In genomic region chr5:29218138-29218537, GRCh38 we compare ENCODE assay signal across 19 cellular contexts.
DNase-seq lines count a peak whose midpoint lies in the region; ATAC-seq, FAIRE-seq and TF ChIP-seq lines count a peak whose summit lies in the region.
"Had no signal": no experiment of that assay in that cellular context is flagged by ENCODE, and none has a peak within 500 bp of the region (broad histone marks: within the 10 kb centered on the region; RNA-seq: fewer than 3 reads in every experiment).

No MANE protein-coding gene starts in this region.

- H3K27ac Mint-ChIP-seq in CD14-positive monocyte, result no peak overlapping the region
- no peak overlapping the region for H3K27ac Mint-ChIP-seq in activated naive CD4-positive, alpha-beta T cell treated with anti-CD3 and anti-CD28 coated beads, Interleukin-2, amount 50 U/mL, for 72 hours
- H3K27ac Mint-ChIP-seq: effector memory CD8-positive, alpha-beta T cell; T-helper 17 cell had no signal

- peaks cover 0 to 2% (median 0%) of the 10 kb centered on the region in 3 donors for H3K27me3 Mint-ChIP-seq in CD14-positive monocyte (ENCODE audit: low read depth in 3 of 3)
- H3K27me3 Mint-ChIP-seq: effector memory CD8-positive, alpha-beta T cell; T-helper 17 cell had no signal

- H2AFZ ChIP-seq in hepatocyte, result no peak overlapping the region

- DNase-seq in COR-L47 (lab: John Stamatoyannopoulos, UW) (peak; percentile 11), HT1080 (ENCODE audit: low read depth) (peak; percentile 24), OCI-M1 (lab: John Stamatoyannopoulos, UW) (peak; percentile 47), hepatocyte (ENCODE audit: low spot score) (no peak), CD14-positive monocyte (ENCODE audit: low spot score) (no peak), GM12891 (ENCODE audit: insufficient read length, low spot score) (no peak), cardiac septum (ENCODE audit: low spot score) (no peak)
- no peak for DNase-seq in activated naive CD4-positive, alpha-beta T cell treated with anti-CD3 and anti-CD28 coated beads, Interleukin-2, amount 50 U/mL, for 72 hours (ENCODE audit: low spot score in 2 of 2)
- DNase-seq: activated gamma-delta T cell; anterior cingulate cortex; cerebellar nuclear complex; effector memory CD8-positive, alpha-beta T cell; NCI-H1436 treated with DMSO at 0.1 percent for 48 hours; NCI-H526 treated with DMSO at 0.1 percent for 48 hours; ovary; SHP77; T-helper 17 cell had no signal

- no peaks in the 10 kb centered on the region for H3K9me2 ChIP-seq in hepatocyte (replicated peaks; ENCODE audit: insufficient read depth)

- no peak overlapping the region for H3K4me3 ChIP-seq in hepatocyte
- H3K4me3 ChIP-seq: ovary, skin epidermis, thoracic aorta had no signal

- TF ChIP-seq CTCF in hepatocyte (IDR thresholded peaks at IDR 0.05; ENCODE audit: poor library complexity), result peak; percentile 45
- no peak for TF ChIP-seq CTCF in CD14-positive monocyte (IDR thresholded peaks at IDR 0.05)

- H4K20me1 ChIP-seq in hepatocyte (ENCODE audit: insufficient read depth, poor library complexity, severe bottlenecking), result no peaks in the 10 kb centered on the region

- H3K4me2 ChIP-seq in hepatocyte, result no peak overlapping the region

- H3K4me3 Mint-ChIP-seq in CD14-positive monocyte, result no peak overlapping the region
- H3K4me3 Mint-ChIP-seq: effector memory CD8-positive, alpha-beta T cell; T-helper 17 cell had no signal

- no peak for FAIRE-seq in GM12891 (lab: Jason Lieb, UNC)

- no peaks in the 10 kb centered on the region for H3K9me3 ChIP-seq in hepatocyte (ENCODE audit: low read depth)
- H3K9me3 ChIP-seq: ovary, thoracic aorta had no signal

- H3K4me1 ChIP-seq in hepatocyte (ENCODE audit: insufficient read depth), result no peaks in the 10 kb centered on the region

- peaks cover 0 to 6% (median under 1%) of the 10 kb centered on the region in 7 donors for H3K9me3 Mint-ChIP-seq in CD14-positive monocyte
- H3K9me3 Mint-ChIP-seq in activated naive CD4-positive, alpha-beta T cell treated with anti-CD3 and anti-CD28 coated beads, Interleukin-2, amount 50 U/mL, for 72 hours, result peaks cover 12 to 19% of the 10 kb centered on the region in 2 donors

- no peaks in the 10 kb centered on the region for H3K36me3 ChIP-seq in hepatocyte (replicated peaks; ENCODE audit: insufficient read depth, low read depth)
- H3K36me3 ChIP-seq: ovary, thoracic aorta had no signal

- no peaks in the 10 kb centered on the region for H3K27me3 ChIP-seq in hepatocyte
- H3K27me3 ChIP-seq: ovary had no signal

- no peaks in the 10 kb centered on the region for H3K79me2 ChIP-seq in hepatocyte

- ATAC-seq in activated naive CD4-positive, alpha-beta T cell treated with anti-CD3 and anti-CD28 coated beads, Interleukin-2, amount 50 U/mL, for 72 hours, result no peak
- ATAC-seq: effector memory CD8-positive, alpha-beta T cell; T-helper 17 cell had no signal

- H3K4me1 Mint-ChIP-seq in CD14-positive monocyte, result no peaks in the 10 kb centered on the region
- H3K4me1 Mint-ChIP-seq: T-helper 17 cell had no signal

- intact Hi-C loops in CD14-positive monocyte (cut with micrococcal nuclease) (no loop called here), cardiac septum (cut with DNase I) (no loop called here)

- H3K36me3 Mint-ChIP-seq in CD14-positive monocyte, result no peaks in the 10 kb centered on the region
- H3K36me3 Mint-ChIP-seq in activated naive CD4-positive, alpha-beta T cell treated with anti-CD3 and anti-CD28 coated beads, Interleukin-2, amount 50 U/mL, for 72 hours, result no peaks in the 10 kb centered on the region

- no peak overlapping the region for H3K27ac ChIP-seq in hepatocyte
- H3K27ac ChIP-seq: ovary, skin epidermis, thoracic aorta had no signal

- no peak for TF ChIP-seq POLR2A in GM12891 (IDR thresholded peaks at IDR 0.05; ENCODE audit: low read depth, low read length)

TF ChIP-seq in GM12891, 5 proteins besides CTCF, POLR2A, EP300 and RAD21:
- TF ChIP-seq POLR2AphosphoS5 (IDR thresholded peaks at IDR 0.05; ENCODE audit: low read depth, low read length) (no peak), PAX5 (IDR thresholded peaks at IDR 0.05; ENCODE audit: insufficient read depth, low read length, severe bottlenecking) (no peak), TAF1 (IDR thresholded peaks at IDR 0.05; ENCODE audit: low read depth, low read length) (no peak), POU2F2 (IDR thresholded peaks at IDR 0.05; ENCODE audit: low read depth, low read length) (no peak), SPI1 (IDR thresholded peaks at IDR 0.05; ENCODE audit: low read depth, low read length) (no peak)

Comparison
In these comparisons a context has a peak if more than half of its experiments do, and no peak if none do; other contexts are left out.
1. DNase-seq: peak in COR-L47 (single experiment), HT1080 (single experiment) and OCI-M1 (single experiment); none in hepatocyte (single experiment), CD14-positive monocyte (single experiment), GM12891 (single experiment), cardiac septum (single experiment) and activated naive CD4-positive, alpha-beta T cell treated with anti-CD3 and anti-CD28 coated beads, Interleukin-2, amount 50 U/mL, for 72 hours (0 of 2).